1 cellular context compared by ENCODE assay signal in the genomic region with DNA sequence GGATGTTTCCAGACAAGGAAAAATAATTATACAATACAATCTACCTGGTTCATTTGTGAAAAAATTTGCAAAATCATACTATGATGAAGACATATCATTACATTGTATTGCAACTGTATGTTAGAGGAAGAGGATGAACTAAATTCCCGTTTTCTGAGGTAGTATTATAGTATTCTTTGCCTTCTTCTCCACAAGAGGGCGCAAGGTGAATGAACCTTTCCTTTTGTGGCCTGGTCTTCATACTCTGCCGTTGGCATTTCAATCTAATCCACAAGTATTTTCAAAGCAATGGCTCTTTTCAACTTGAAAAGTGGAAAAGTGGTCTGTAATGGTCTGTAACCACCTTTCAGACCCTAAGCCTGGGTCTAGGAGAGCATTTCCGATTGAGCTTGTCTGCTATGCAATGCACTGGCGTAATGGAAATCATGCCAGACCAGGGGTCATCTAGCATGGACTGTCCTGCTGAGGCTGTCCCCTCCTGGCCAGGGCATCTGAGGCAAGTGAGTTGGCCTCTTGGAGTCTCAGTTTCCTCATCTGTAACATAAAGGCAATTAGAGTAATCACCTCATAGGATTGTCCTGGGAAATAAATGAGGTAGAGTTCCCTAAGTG.
TF ChIP-seq lines count a peak whose summit lies in the region.

No MANE protein-coding gene starts in this region.

TF ChIP-seq in HCT116, 20 proteins besides CTCF, POLR2A, EP300 and RAD21 (continued from another document):
- TF ChIP-seq, protein P1, sequence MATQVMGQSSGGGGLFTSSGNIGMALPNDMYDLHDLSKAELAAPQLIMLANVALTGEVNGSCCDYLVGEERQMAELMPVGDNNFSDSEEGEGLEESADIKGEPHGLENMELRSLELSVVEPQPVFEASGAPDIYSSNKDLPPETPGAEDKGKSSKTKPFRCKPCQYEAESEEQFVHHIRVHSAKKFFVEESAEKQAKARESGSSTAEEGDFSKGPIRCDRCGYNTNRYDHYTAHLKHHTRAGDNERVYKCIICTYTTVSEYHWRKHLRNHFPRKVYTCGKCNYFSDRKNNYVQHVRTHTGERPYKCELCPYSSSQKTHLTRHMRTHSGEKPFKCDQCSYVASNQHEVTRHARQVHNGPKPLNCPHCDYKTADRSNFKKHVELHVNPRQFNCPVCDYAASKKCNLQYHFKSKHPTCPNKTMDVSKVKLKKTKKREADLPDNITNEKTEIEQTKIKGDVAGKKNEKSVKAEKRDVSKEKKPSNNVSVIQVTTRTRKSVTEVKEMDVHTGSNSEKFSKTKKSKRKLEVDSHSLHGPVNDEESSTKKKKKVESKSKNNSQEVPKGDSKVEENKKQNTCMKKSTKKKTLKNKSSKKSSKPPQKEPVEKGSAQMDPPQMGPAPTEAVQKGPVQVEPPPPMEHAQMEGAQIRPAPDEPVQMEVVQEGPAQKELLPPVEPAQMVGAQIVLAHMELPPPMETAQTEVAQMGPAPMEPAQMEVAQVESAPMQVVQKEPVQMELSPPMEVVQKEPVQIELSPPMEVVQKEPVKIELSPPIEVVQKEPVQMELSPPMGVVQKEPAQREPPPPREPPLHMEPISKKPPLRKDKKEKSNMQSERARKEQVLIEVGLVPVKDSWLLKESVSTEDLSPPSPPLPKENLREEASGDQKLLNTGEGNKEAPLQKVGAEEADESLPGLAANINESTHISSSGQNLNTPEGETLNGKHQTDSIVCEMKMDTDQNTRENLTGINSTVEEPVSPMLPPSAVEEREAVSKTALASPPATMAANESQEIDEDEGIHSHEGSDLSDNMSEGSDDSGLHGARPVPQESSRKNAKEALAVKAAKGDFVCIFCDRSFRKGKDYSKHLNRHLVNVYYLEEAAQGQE (IDR thresholded peaks at IDR 0.05; ENCODE audit: low read depth), result no peak
- TF ChIP-seq EZH2 (IDR thresholded peaks at IDR 0.05), result no peak
- no peak for TF ChIP-seq CBX3 (IDR thresholded peaks at IDR 0.05; ENCODE audit: low read depth)
TF ChIP-seq in HCT116: peak in this region for 0.
